ENCODE assay signal across 18 cellular contexts in genomic region chr9:113462781-113463286, GRCh38. TPM values are rescaled to one million over a fixed set of nuclear protein-coding genes. Genes with fewer than 3 reads are reported as not detected.
DNase-seq lines count a peak whose midpoint lies in the region; ATAC-seq, FAIRE-seq and TF ChIP-seq lines count a peak whose summit lies in the region.
"Had no signal": no experiment of that assay in that cellular context is flagged by ENCODE, and none has a peak within 500 bp of the region (broad histone marks: within the 10 kb centered on the region; RNA-seq: fewer than 3 reads in every experiment).

No MANE protein-coding gene starts in this region.

- H3K4me1 ChIP-seq in right cardiac atrium (ENCODE audit: control insufficient read depth, insufficient read depth, low read length), result no peaks in the 10 kb centered on the region
- H3K4me1 ChIP-seq in heart left ventricle, result peaks cover 0 to 20% (median 0%) of the 10 kb centered on the region in 12 donors
- peaks cover 0 to 44% (median 14%) of the 10 kb centered on the region in 4 donors for H3K4me1 ChIP-seq in tibial artery
- H3K4me1 ChIP-seq in kidney (ENCODE audit: control insufficient read depth in 1 of 2, insufficient read depth in 1 of 2, low read depth in 1 of 2, low read length in 2 of 2), result peaks cover 18 to 24% of the 10 kb centered on the region in 2 donors
- H3K4me1 ChIP-seq: SJCRH30 had no signal

- no peaks in the 10 kb centered on the region for H3K9me3 ChIP-seq in right cardiac atrium (ENCODE audit: control insufficient read depth, low read length)
- H3K9me3 ChIP-seq in heart left ventricle, result no peaks in the 10 kb centered on the region
- H3K9me3 ChIP-seq in tibial artery, result no peaks in the 10 kb centered on the region
- H3K9me3 ChIP-seq in kidney (ENCODE audit: control insufficient read depth in 1 of 2, low read length in 2 of 2), result no peaks in the 10 kb centered on the region
- H3K9me3 ChIP-seq: adrenal gland, esophagus squamous epithelium, stomach had no signal

- H3K9ac ChIP-seq in kidney (ENCODE audit: low read length in 2 of 2), result peak overlapping the region in 1 of 2 donors; percentile 63

- FAIRE-seq in kidney (lab: Jason Lieb, UNC), result no peak
- FAIRE-seq: H54 had no signal

- TF ChIP-seq POLR2A in heart left ventricle (IDR thresholded peaks at IDR 0.05), result no peak

- intact Hi-C loops in right cardiac atrium (cut with DNase I) (no loop called here), heart left ventricle (cut with DNase I) (no loop called here), tibial artery (cut with DNase I; ENCODE audit: low total_unique reads) (no loop called here), kidney (cut with DNase I) (no loop called here)

- no peaks in the 10 kb centered on the region for H3K27me3 ChIP-seq in right cardiac atrium (ENCODE audit: control insufficient read depth, insufficient read depth)
- peaks cover 0 to 7% (median 0%) of the 10 kb centered on the region in 9 donors for H3K27me3 ChIP-seq in heart left ventricle
- no peaks in the 10 kb centered on the region for H3K27me3 ChIP-seq in tibial artery
- H3K27me3 ChIP-seq: adrenal gland, SJCRH30, stomach had no signal

- ATAC-seq in right cardiac atrium (peak; percentile 61 to 69), heart left ventricle (no peak), GM18907 (IDR thresholded peaks at IDR 0.05; ENCODE audit: unreplicated experiment) (no peak)
- ATAC-seq: activated T-cell treated with anti-CD3 and anti-CD28 coated beads, Interleukin-2, amount 50 U/mL, for 72 hours had no signal

- no peak overlapping the region for H3K4me3 ChIP-seq in right cardiac atrium (ENCODE audit: low read length)
- no peak overlapping the region for H3K4me3 ChIP-seq in heart left ventricle
- H3K4me3 ChIP-seq in tibial artery, result peak overlapping the region; percentile 59 to 70
- H3K4me3 ChIP-seq in kidney (ENCODE audit: low read length in 2 of 2), result peak overlapping the region in 1 of 2 donors; percentile 67
- H3K4me3 ChIP-seq: SJCRH30 had no signal

- TF ChIP-seq CTCF in heart left ventricle (IDR thresholded peaks at IDR 0.05) (no peak), tibial artery (IDR thresholded peaks at IDR 0.05) (no peak), kidney (IDR thresholded peaks at IDR 0.05; ENCODE audit: borderline replicate concordance, extremely low read depth, insufficient read depth) (no peak)

- H3K27ac ChIP-seq in right cardiac atrium (ENCODE audit: low read length) (peak overlapping the region; percentile 78), heart left ventricle (peak overlapping the region in 4 of 12 donors; percentile 85 to 93 (median 88)), tibial artery (peak overlapping the region in 1 of 2 donors; percentile 82), kidney (ENCODE audit: low read depth in 2 of 2, low read length in 2 of 2) (peak overlapping the region in 1 of 2 donors; percentile 95)
- H3K27ac ChIP-seq: adrenal gland, HL-60, SJCRH30 had no signal

- DNase-seq in right cardiac atrium (peak in 2 of 3 donors; percentile 65 to 72), heart left ventricle (no peak), RPMI8226 (peak; percentile 74), iPS-NIHi11 (ENCODE audit: low spot score) (peak; percentile 20), tibial artery (no peak), kidney (no peak)
- DNase-seq in activated CD4-positive, alpha-beta T cell treated with anti-CD3 and anti-CD28 coated beads, Interleukin-2, amount 50 U/mL, for 48 hours, result no peak
- DNase-seq: activated CD4-positive, alpha-beta T cell treated with anti-CD3 and anti-CD28 coated beads, Interleukin-2, amount 10 ng/mL, durations not matched to agents 7 days and 5 days; activated T-cell treated with anti-CD3 and anti-CD28 coated beads, Interleukin-2, amount 50 U/mL, for 72 hours; esophagus squamous epithelium; NK-92 treated with Interleukin-12 subunit alpha and Interleukin-12 subunit beta, amount 100 ng/mL, for 24 hours; SJCRH30; T-helper 9 cell had no signal

- no peaks in the 10 kb centered on the region for H3K36me3 ChIP-seq in heart left ventricle
- H3K36me3 ChIP-seq in tibial artery, result no peaks in the 10 kb centered on the region
- H3K36me3 ChIP-seq in kidney (ENCODE audit: control insufficient read depth in 1 of 2, insufficient read depth in 2 of 2, low read length in 2 of 2), result no peaks in the 10 kb centered on the region
- H3K36me3 ChIP-seq: adrenal gland, esophagus squamous epithelium, SJCRH30, stomach had no signal

- WGBS in right cardiac atrium, result 62% methylated on average over 11 of the region's 11 CpGs
- WGBS in heart left ventricle, 4 donors, result 73 to 83% (median 80%) methylated on average over 10 to 11 of the region's 11 CpGs

RNA-seq across cellular contexts. Expression of gene RGS3, which starts 0.7 kb away (rescaled TPM):
- 100 to 1,000 TPM; 139 to 184 (median 166) TPM for total RNA-seq in right cardiac atrium
- polyA plus RNA-seq in right cardiac atrium, result 107 TPM
- total RNA-seq in heart left ventricle, result 100 to 1,000 TPM; 107 to 214 (median 139) TPM
- polyA plus RNA-seq in heart left ventricle, result 100 to 1,000 TPM in 1 of 2 donors, 10 to 100 TPM in 1; 93.4 to 120 TPM
- 114 TPM for total RNA-seq in kidney
- polyA plus RNA-seq in kidney (ENCODE audit: insufficient read depth, low read depth, low replicate concordance), result 137 TPM

RNA-seq across cellular contexts. Expression of gene C9orf43, which starts 52.3 kb away (rescaled TPM):
- total RNA-seq in right cardiac atrium (under 1 TPM; 0.20 to 0.47 (median 0.20) TPM), heart left ventricle (under 1 TPM in 4 of 9 donors, not detected in 5; 0.14 to 0.93 (median 0.49) TPM), kidney (0.50 TPM)
- polyA plus RNA-seq in right cardiac atrium (0.23 TPM), heart left ventricle (under 1 TPM; 0.15 to 0.27 TPM), kidney (ENCODE audit: insufficient read depth, low read depth, low replicate concordance) (0.80 TPM)

RNA-seq across cellular contexts. Expression of gene POLE3, which starts 52.4 kb away (rescaled TPM):
- total RNA-seq in right cardiac atrium (10 to 100 TPM; 19.7 to 22.4 (median 20.5) TPM), heart left ventricle (10 to 100 TPM; 18.7 to 31.2 (median 24.3) TPM), kidney (26.1 TPM)
- polyA plus RNA-seq in right cardiac atrium (18.0 TPM), heart left ventricle (10 to 100 TPM; 14.9 to 72.4 TPM), kidney (ENCODE audit: insufficient read depth, low read depth, low replicate concordance) (27.1 TPM)

Comparison
In these comparisons a context has a peak if more than half of its experiments do, and no peak if none do; other contexts are left out.
1. ATAC-seq: peak in right cardiac atrium (2 of 2); none in heart left ventricle (0 of 4) and GM18907 (single experiment).
2. DNase-seq: peak in right cardiac atrium (2 of 3), RPMI8226 (single experiment) and iPS-NIHi11 (single experiment); none in heart left ventricle (0 of 5), tibial artery (0 of 2), activated CD4-positive, alpha-beta T cell treated with anti-CD3 and anti-CD28 coated beads, Interleukin-2, amount 50 U/mL, for 48 hours (0 of 2) and kidney (single experiment).
3. H3K4me3 ChIP-seq: peak in tibial artery (2 of 2); none in right cardiac atrium (single experiment) and heart left ventricle (0 of 12).